Comparison of ENCODE assay signal across 29 cellular contexts in the genomic region with DNA sequence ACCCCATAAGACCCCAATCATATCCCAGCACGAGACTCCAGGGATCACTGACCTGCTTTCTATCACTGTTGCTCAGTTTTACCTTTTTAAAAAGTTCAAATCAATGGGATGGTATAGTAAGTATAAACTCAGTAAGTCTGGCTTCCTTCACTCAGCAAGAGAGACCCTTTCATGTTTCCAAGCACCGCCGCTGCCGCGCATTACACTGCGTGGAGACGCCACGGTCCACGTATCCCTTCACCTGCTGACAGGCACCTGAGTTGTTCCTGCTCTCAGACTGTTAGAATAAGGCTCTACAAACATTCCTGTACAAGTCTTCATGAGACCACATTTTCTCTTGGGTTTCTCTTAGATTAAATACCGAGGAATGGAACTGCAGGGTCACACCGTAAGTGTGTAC. TPM values are rescaled to one million over a fixed set of nuclear protein-coding genes. Genes with fewer than 3 reads are reported as not detected.
DNase-seq lines count a peak whose midpoint lies in the region; ATAC-seq, FAIRE-seq and TF ChIP-seq lines count a peak whose summit lies in the region.
"Had no signal": no experiment of that assay in that cellular context is flagged by ENCODE, and none has a peak within 500 bp of the region (broad histone marks: within the 10 kb centered on the region; RNA-seq: fewer than 3 reads in every experiment).

No MANE protein-coding gene starts in this region.

- intact Hi-C loops in sciatic nerve (cut with DNase I): no loop called here

- no peak for DNase-seq in astrocyte (ENCODE audit: low read depth)
- peak; percentile 42 for DNase-seq in sciatic nerve (ENCODE audit: low spot score)
- no peak for DNase-seq in activated CD4-positive, alpha-beta T cell treated with anti-CD3 and anti-CD28 coated beads for 4 hours
- DNase-seq in NCI-H1417 (lab: John Stamatoyannopoulos, UW): no peak
- DNase-seq: activated CD4-positive, alpha-beta memory T cell treated with anti-CD3 and anti-CD28 coated beads, Interleukin-2, amount 10 ng/mL, durations not matched to agents 7 days and 5 days; activated CD4-positive, CD25-positive, alpha-beta regulatory T cell treated with anti-CD3 and anti-CD28 coated beads, Interleukin-2, amount 50 U/mL, for 72 hours; anterior cingulate cortex; caudate nucleus; cortex of kidney; effector memory CD8-positive, alpha-beta T cell; erythroblast; KG1; MG63; NCI-H1105; NCI-H1930; NCI-H510A treated with DMSO at 0.1 percent for 48 hours; small intestine; stimulated activated CD4-positive, alpha-beta T cell treated with anti-CD3 and anti-CD28 coated beads, Interleukin-1b, Interleukin-23, amount 100 ng/mL, for 48 hours; T-helper 17 cell had no signal

- TF ChIP-seq CTCF in astrocyte (IDR thresholded peaks at IDR 0.05; ENCODE audit: insufficient read depth, low read depth, low read length): no peak

- H4K20me1 ChIP-seq in BLaER1 (peaks cover 39% of the 10 kb centered on the region; the same call in 1 of the 2 replicates), astrocyte (ENCODE audit: insufficient read depth, low read length) (peaks cover 35% of the 10 kb centered on the region)
- peaks cover 21 to 95% (median 71%) of the 10 kb centered on the region in 11 experiments; a peak in 20 of 22 replicates for H4K20me1 ChIP-seq in BLaER1 treated with 17β-estradiol and CSF1 and Interleukin-3, amounts not matched to agents 10 nM and 100 nM

- H3K4me3 ChIP-seq in BLaER1 (no peak overlapping the region), astrocyte (ENCODE audit: insufficient read depth, low read depth, low read length) (no peak overlapping the region)
- H3K4me3 ChIP-seq in BLaER1 treated with 17β-estradiol and CSF1 and Interleukin-3, amounts not matched to agents 10 nM and 100 nM: no peak overlapping the region
- H3K4me3 ChIP-seq: MG63, thoracic aorta had no signal

- H3K9me3 ChIP-seq in BLaER1: no peaks in the 10 kb centered on the region
- no peaks in the 10 kb centered on the region for H3K9me3 ChIP-seq in BLaER1 treated with 17β-estradiol and CSF1 and Interleukin-3, amounts not matched to agents 10 nM and 100 nM (replicated peaks in 1 of 11)
- H3K9me3 ChIP-seq in astrocyte (ENCODE audit: insufficient read depth, low read depth, low read length): no peaks in the 10 kb centered on the region
- H3K9me3 ChIP-seq: MG63, thoracic aorta had no signal

- H3K9ac ChIP-seq in BLaER1 (no peak overlapping the region), astrocyte (ENCODE audit: low read length) (no peak overlapping the region)
- no peak overlapping the region for H3K9ac ChIP-seq in BLaER1 treated with 17β-estradiol and CSF1 and Interleukin-3, amounts not matched to agents 10 nM and 100 nM

- no peak overlapping the region for H2AFZ ChIP-seq in astrocyte (ENCODE audit: low read depth, low read length)

- H3K4me1 ChIP-seq in BLaER1: peaks cover 80% of the 10 kb centered on the region
- peaks cover 31 to 77% (median 62%) of the 10 kb centered on the region in 10 experiments for H3K4me1 ChIP-seq in BLaER1 treated with 17β-estradiol and CSF1 and Interleukin-3, amounts not matched to agents 10 nM and 100 nM
- H3K4me1 ChIP-seq in astrocyte (ENCODE audit: insufficient read depth, low read length): no peaks in the 10 kb centered on the region

- H3K36me3 Mint-ChIP-seq in astrocyte (ENCODE audit: low read depth, unreplicated experiment): peaks cover 17% of the 10 kb centered on the region
- H3K36me3 Mint-ChIP-seq: activated naive CD4-positive, alpha-beta T cell treated with anti-CD3 and anti-CD28 coated beads, Interleukin-2, amount 50 U/mL, for 72 hours had no signal

- no peaks in the 10 kb centered on the region for H3K27me3 Mint-ChIP-seq in astrocyte (ENCODE audit: low read depth, unreplicated experiment)
- H3K27me3 Mint-ChIP-seq: activated CD4-positive, alpha-beta memory T cell treated with anti-CD3 and anti-CD28 coated beads, Interleukin-2, amount 10 ng/mL, durations not matched to agents 7 days and 5 days; activated T-helper 17 cell treated with anti-CD3 and anti-CD28 coated beads, Interleukin-2, amount 50 U/mL, for 72 hours; effector memory CD8-positive, alpha-beta T cell; natural killer cell treated with Interleukin-12 subunit alpha and Interleukin-12 subunit beta and Interleukin-15 and Interleukin-18, amount 100 ng/mL, for 72 hours; stimulated activated naive CD8-positive, alpha-beta T cell treated with anti-CD3 and anti-CD28 coated beads, Interleukin-15, Interleukin-2, amounts not matched to agents 100 ng/mL and 50 ng/mL, for 24 hours; T-helper 17 cell had no signal

- H3K9me3 Mint-ChIP-seq in astrocyte (ENCODE audit: unreplicated experiment): no peaks in the 10 kb centered on the region
- H3K9me3 Mint-ChIP-seq: activated CD4-positive, alpha-beta memory T cell treated with anti-CD3 and anti-CD28 coated beads, Interleukin-2, amount 10 ng/mL, durations not matched to agents 7 days and 5 days; activated naive CD4-positive, alpha-beta T cell treated with anti-CD3 and anti-CD28 coated beads, Interleukin-2, amount 50 U/mL, for 72 hours; activated T-helper 17 cell treated with anti-CD3 and anti-CD28 coated beads, Interleukin-2, amount 50 U/mL, for 72 hours; effector memory CD8-positive, alpha-beta T cell; natural killer cell treated with Interleukin-12 subunit alpha and Interleukin-12 subunit beta and Interleukin-15 and Interleukin-18, amount 100 ng/mL, for 72 hours; stimulated activated naive CD8-positive, alpha-beta T cell treated with anti-CD3 and anti-CD28 coated beads, Interleukin-15, Interleukin-2, amounts not matched to agents 100 ng/mL and 50 ng/mL, for 24 hours had no signal

- ATAC-seq in sciatic nerve (no peak), HG03378 (IDR thresholded peaks at IDR 0.05; ENCODE audit: unreplicated experiment) (no peak)
- ATAC-seq: activated naive CD4-positive, alpha-beta T cell treated with anti-CD3 and anti-CD28 coated beads, Interleukin-2, amount 50 U/mL, for 72 hours; activated T-helper 17 cell treated with anti-CD3 and anti-CD28 coated beads, Interleukin-2, amount 50 U/mL, for 72 hours; effector memory CD8-positive, alpha-beta T cell; natural killer cell treated with Interleukin-12 subunit alpha and Interleukin-12 subunit beta and Interleukin-15 and Interleukin-18, amount 100 ng/mL, for 72 hours; T-helper 17 cell had no signal

- H3K4me2 ChIP-seq in BLaER1 (peak overlapping the region; percentile 86), astrocyte (ENCODE audit: low read length) (no peak overlapping the region)
- H3K4me2 ChIP-seq in BLaER1 treated with 17β-estradiol and CSF1 and Interleukin-3, amounts not matched to agents 10 nM and 100 nM: peak overlapping the region; percentile 46 to 77 (median 73); a peak in 21 of 22 replicates

- FAIRE-seq in astrocyte (lab: Jason Lieb, UNC): no peak
- FAIRE-seq: H54, small intestine, TTC549 had no signal

- H3K4me1 Mint-ChIP-seq in astrocyte (ENCODE audit: low read depth, unreplicated experiment): peaks cover 22% of the 10 kb centered on the region
- H3K4me1 Mint-ChIP-seq: activated CD4-positive, alpha-beta memory T cell treated with anti-CD3 and anti-CD28 coated beads, Interleukin-2, amount 10 ng/mL, durations not matched to agents 7 days and 5 days; activated T-helper 17 cell treated with anti-CD3 and anti-CD28 coated beads, Interleukin-2, amount 50 U/mL, for 72 hours had no signal

- H3K27ac ChIP-seq in BLaER1 (no peak overlapping the region), astrocyte (ENCODE audit: low read depth, low read length) (no peak overlapping the region)
- H3K27ac ChIP-seq in BLaER1 treated with 17β-estradiol and CSF1 and Interleukin-3, amounts not matched to agents 10 nM and 100 nM: no peak overlapping the region
- H3K27ac ChIP-seq: thoracic aorta had no signal

- no peak overlapping the region for H3K27ac Mint-ChIP-seq in astrocyte (ENCODE audit: unreplicated experiment)
- H3K27ac Mint-ChIP-seq: activated CD4-positive, alpha-beta memory T cell treated with anti-CD3 and anti-CD28 coated beads, Interleukin-2, amount 10 ng/mL, durations not matched to agents 7 days and 5 days; activated naive CD4-positive, alpha-beta T cell treated with anti-CD3 and anti-CD28 coated beads, Interleukin-2, amount 50 U/mL, for 72 hours; activated T-helper 17 cell treated with anti-CD3 and anti-CD28 coated beads, Interleukin-2, amount 50 U/mL, for 72 hours; effector memory CD8-positive, alpha-beta T cell; natural killer cell treated with Interleukin-12 subunit alpha and Interleukin-12 subunit beta and Interleukin-15 and Interleukin-18, amount 100 ng/mL, for 72 hours; stimulated activated naive CD8-positive, alpha-beta T cell treated with anti-CD3 and anti-CD28 coated beads, Interleukin-15, Interleukin-2, amounts not matched to agents 100 ng/mL and 50 ng/mL, for 24 hours; T-helper 17 cell had no signal

- H3K4me3 Mint-ChIP-seq in astrocyte (ENCODE audit: unreplicated experiment): peak overlapping the region; percentile 50
- H3K4me3 Mint-ChIP-seq: activated CD4-positive, alpha-beta memory T cell treated with anti-CD3 and anti-CD28 coated beads, Interleukin-2, amount 10 ng/mL, durations not matched to agents 7 days and 5 days; activated T-helper 17 cell treated with anti-CD3 and anti-CD28 coated beads, Interleukin-2, amount 50 U/mL, for 72 hours; effector memory CD8-positive, alpha-beta T cell; natural killer cell treated with Interleukin-12 subunit alpha and Interleukin-12 subunit beta and Interleukin-15 and Interleukin-18, amount 100 ng/mL, for 72 hours; stimulated activated naive CD8-positive, alpha-beta T cell treated with anti-CD3 and anti-CD28 coated beads, Interleukin-15, Interleukin-2, amounts not matched to agents 100 ng/mL and 50 ng/mL, for 24 hours; T-helper 17 cell had no signal

- H3K36me3 ChIP-seq in BLaER1 (peaks cover 76% of the 10 kb centered on the region), astrocyte (ENCODE audit: insufficient read depth, low read length) (peaks cover 3% of the 10 kb centered on the region)
- peaks cover 39 to 75% (median 57%) of the 10 kb centered on the region in 11 experiments for H3K36me3 ChIP-seq in BLaER1 treated with 17β-estradiol and CSF1 and Interleukin-3, amounts not matched to agents 10 nM and 100 nM

- peaks cover 6% of the 10 kb centered on the region for H3K79me2 ChIP-seq in astrocyte (ENCODE audit: insufficient read depth, low read length)

- H3K27me3 ChIP-seq in BLaER1 (no peaks in the 10 kb centered on the region), astrocyte (ENCODE audit: insufficient read depth, low read length) (no peaks in the 10 kb centered on the region)
- H3K27me3 ChIP-seq in BLaER1 treated with 17β-estradiol and CSF1 and Interleukin-3, amounts not matched to agents 10 nM and 100 nM: no peaks in the 10 kb centered on the region
- H3K27me3 ChIP-seq: MG63 had no signal

RNA-seq across cellular contexts. Expression of a gene that starts 28.3 kb away (rescaled TPM):
- total RNA-seq in astrocyte: 32.3 and 32.5 TPM in 2 replicates
- 42.1 TPM for total RNA-seq in sciatic nerve

RNA-seq across cellular contexts. Expression of a gene that starts 37.6 kb away (rescaled TPM):
- total RNA-seq in astrocyte: 22.5 and 22.6 TPM in 2 replicates
- total RNA-seq in sciatic nerve: 12.9 TPM

RNA-seq across cellular contexts. Expression of a gene that starts 37.6 kb away (rescaled TPM):
- total RNA-seq in astrocyte (10.2 and 12.0 TPM in 2 replicates), sciatic nerve (11.5 TPM)
